ENCODE assay signal across 1 cellular context in genomic region chr1:223714421-223714724, GRCh38.
TF ChIP-seq lines count a peak whose summit lies in the region.

No MANE protein-coding gene starts in this region.

TF ChIP-seq in IMR-90, 13 proteins besides CTCF, POLR2A, EP300 and RAD21 (continued from another document):
- TF ChIP-seq USF2 (IDR thresholded peaks at IDR 0.05; ENCODE audit: low read depth, low read length): no peak
- TF ChIP-seq RCOR1 (IDR thresholded peaks at IDR 0.05; ENCODE audit: insufficient replicate concordance, low read length): no peak
- no peak for TF ChIP-seq MXI1 (IDR thresholded peaks at IDR 0.05; ENCODE audit: borderline replicate concordance, low read depth, low read length)
- TF ChIP-seq SMC3 (IDR thresholded peaks at IDR 0.05; ENCODE audit: low read depth, low read length): no peak
